10 cellular contexts compared by ENCODE assay signal in genomic region chr3:111861396-111861795, GRCh38. TPM values are rescaled to one million over a fixed set of nuclear protein-coding genes. Genes with fewer than 3 reads are reported as not detected.
DNase-seq lines count a peak whose midpoint lies in the region; ATAC-seq and TF ChIP-seq lines count a peak whose summit lies in the region.
"Had no signal": no experiment of that assay in that cellular context is flagged by ENCODE, and none has a peak within 500 bp of the region (broad histone marks: within the 10 kb centered on the region; RNA-seq: fewer than 3 reads in every experiment).

No MANE protein-coding gene starts in this region.

- ATAC-seq in gastroesophageal sphincter (no peak), GM21367 (IDR thresholded peaks at IDR 0.05; ENCODE audit: unreplicated experiment) (no peak), GM21390 (IDR thresholded peaks at IDR 0.05; ENCODE audit: unreplicated experiment) (no peak)

- H3K9me3 Mint-ChIP-seq in HFFc6, result no peaks in the 10 kb centered on the region

- 8 to 31% methylated on average over 7 of the region's 7 CpGs for WGBS in gastroesophageal sphincter (ENCODE audit: low coverage in 1 of 2), 2 donors

- H3K27me3 Mint-ChIP-seq in HFFc6 (ENCODE audit: insufficient read depth), result peaks cover 2% of the 10 kb centered on the region

- peaks cover 80% of the 10 kb centered on the region for H3K4me1 Mint-ChIP-seq in HFFc6 (ENCODE audit: low read depth)

- H3K27ac ChIP-seq in SJCRH30 (peak overlapping the region; percentile 100), gastroesophageal sphincter (peak overlapping the region; percentile 97 to 99 (median 99)), skeletal muscle tissue (ENCODE audit: low read depth, low read length) (peak overlapping the region; percentile 90)
- H3K27ac ChIP-seq: neutrophil had no signal

- peaks cover 45% of the 10 kb centered on the region for H3K4me1 ChIP-seq in SJCRH30
- H3K4me1 ChIP-seq in gastroesophageal sphincter, result peaks cover 12 to 68% (median 21%) of the 10 kb centered on the region in 3 donors
- H3K4me1 ChIP-seq in skeletal muscle tissue (ENCODE audit: control insufficient read depth in 3 of 3, insufficient read depth in 3 of 3, low read length in 3 of 3), result peaks cover 17 to 20% (median 19%) of the 10 kb centered on the region in 3 donors

- H3K27me3 ChIP-seq in SJCRH30 (no peaks in the 10 kb centered on the region), gastroesophageal sphincter (no peaks in the 10 kb centered on the region), skeletal muscle tissue (ENCODE audit: control insufficient read depth in 3 of 3, insufficient read depth in 3 of 3, low read length in 3 of 3) (peaks cover 6 to 33% (median 30%) of the 10 kb centered on the region in 3 donors)

- H3K36me3 ChIP-seq in SJCRH30 (peaks cover 10% of the 10 kb centered on the region), gastroesophageal sphincter (no peaks in the 10 kb centered on the region), skeletal muscle tissue (ENCODE audit: control insufficient read depth in 3 of 3, insufficient read depth in 3 of 3, low read length in 3 of 3) (no peaks in the 10 kb centered on the region)
- H3K36me3 ChIP-seq: neutrophil had no signal

- DNase-seq in HFFc6, result no peak
- DNase-seq in SJCRH30, result peak; percentile 47 to 72
- no peak for DNase-seq in HUDEP-2 (lab: John Stamatoyannopoulos, UW; ENCODE audit: unreplicated experiment in 76 of 76)
- DNase-seq in NCI-H128 (lab: John Stamatoyannopoulos, UW; ENCODE audit: unreplicated experiment), result no peak
- DNase-seq: NCI-H1105 had no signal

- H3K36me3 Mint-ChIP-seq in HFFc6 (ENCODE audit: low read depth), result peaks cover 10% of the 10 kb centered on the region; the same call in 1 of the 2 replicates

- H3K27ac Mint-ChIP-seq in HFFc6, result peak overlapping the region; percentile 96

- no peak for TF ChIP-seq EP300 in gastroesophageal sphincter (IDR thresholded peaks at IDR 0.05)

- TF ChIP-seq CTCF in HFFc6 (IDR thresholded peaks at IDR 0.05), result no peak
- TF ChIP-seq CTCF in gastroesophageal sphincter (IDR thresholded peaks at IDR 0.05), result no peak

- H3K4me3 ChIP-seq in SJCRH30 (peak overlapping the region; percentile 97), gastroesophageal sphincter (peak overlapping the region; percentile 93 to 97), skeletal muscle tissue (ENCODE audit: low read length in 3 of 3) (peak overlapping the region; percentile 29 to 92 (median 56))

- peak overlapping the region; percentile 99 for H3K4me3 Mint-ChIP-seq in HFFc6

- no peaks in the 10 kb centered on the region for H3K9me3 ChIP-seq in SJCRH30 (replicated peaks)
- no peaks in the 10 kb centered on the region for H3K9me3 ChIP-seq in gastroesophageal sphincter
- no peaks in the 10 kb centered on the region for H3K9me3 ChIP-seq in skeletal muscle tissue (ENCODE audit: control insufficient read depth in 3 of 3, low read length in 3 of 3)
- H3K9me3 ChIP-seq: neutrophil had no signal

- TF ChIP-seq POLR2A in gastroesophageal sphincter (IDR thresholded peaks at IDR 0.05), result no peak

- H3K9ac ChIP-seq in skeletal muscle tissue (ENCODE audit: low read depth in 1 of 3, low read length in 3 of 3), result peak overlapping the region in 2 of 3 donors; percentile 77 to 83

RNA-seq across cellular contexts. Expression of gene PHLDB2, which starts 2.3 kb away (rescaled TPM):
- 10 to 100 TPM; 35.4 to 55.9 (median 37.6) TPM for total RNA-seq in HFFc6 (2021; fragmentation: NEBNext Ultra II Directional; extraction: Animal tissue kit (Norgen Biotek cat#: 25700))
- 93.4 and 102 TPM in 2 replicates for total RNA-seq in SJCRH30 (2014; rRNA removed; shearing (Covaris generic))
- total RNA-seq in gastroesophageal sphincter (100 to 1,000 TPM in 1 of 4 donors, 10 to 100 TPM in 3; 52.1 to 115 (median 77.4) TPM), skeletal muscle tissue (54.3 TPM)

Comparison
In these comparisons a context has a peak if more than half of its experiments do, and no peak if none do; other contexts are left out.
1. DNase-seq: peak in SJCRH30 (2 of 2); none in HFFc6 (single experiment), HUDEP-2 (0 of 76) and NCI-H128 (single experiment).
2. Peak in every context shown above with its lines, with median percentiles within 50 percentile points of each other: H3K27ac ChIP-seq and H3K4me3 ChIP-seq.